Comparison of ENCODE assay signal across 25 cellular contexts in genomic region chr2:189037518-189037917, GRCh38.
A peak's percentile ranks its signal among the peaks of the same experiment; 100 is the strongest.
DNase-seq lines count a peak whose midpoint lies in the region; ATAC-seq, FAIRE-seq and TF ChIP-seq lines count a peak whose summit lies in the region.
"Had no signal": no experiment of that assay in that cellular context is flagged by ENCODE, and none has a peak within 500 bp of the region (broad histone marks: within the 10 kb centered on the region; RNA-seq: fewer than 3 reads in every experiment).

No MANE protein-coding gene starts in this region.

- no peaks in the 10 kb centered on the region for H3K36me3 ChIP-seq in bronchial epithelial cell (ENCODE audit: control insufficient read depth, insufficient read depth, low read length)
- no peaks in the 10 kb centered on the region for H3K36me3 ChIP-seq in CD8-positive, alpha-beta memory T cell (ENCODE audit: insufficient read depth, low read length)
- H3K36me3 ChIP-seq: neutrophil had no signal

- no peak overlapping the region for H3K4me3 Mint-ChIP-seq in CD8-positive, alpha-beta memory T cell
- H3K4me3 Mint-ChIP-seq: activated naive CD4-positive, alpha-beta T cell treated with anti-CD3 and anti-CD28 coated beads, Interleukin-2, amount 50 U/mL, for 24 hours; activated T-cell treated with anti-CD3 and anti-CD28 coated beads, Interleukin-2, amount 50 U/mL, for 24 hours; IgD-negative memory B cell; T-cell had no signal

- H3K36me3 Mint-ChIP-seq in CD8-positive, alpha-beta memory T cell: no peaks in the 10 kb centered on the region
- H3K36me3 Mint-ChIP-seq: T-cell had no signal

- no peaks in the 10 kb centered on the region for H3K9me3 Mint-ChIP-seq in CD8-positive, alpha-beta memory T cell
- H3K9me3 Mint-ChIP-seq: activated naive CD4-positive, alpha-beta T cell treated with anti-CD3 and anti-CD28 coated beads, Interleukin-2, amount 50 U/mL, for 24 hours; activated T-cell treated with anti-CD3 and anti-CD28 coated beads, Interleukin-2, amount 50 U/mL, for 24 hours; IgD-negative memory B cell; T-cell had no signal

- no peak for FAIRE-seq in bronchial epithelial cell (lab: Jason Lieb, UNC)

- no peaks in the 10 kb centered on the region for H3K4me1 Mint-ChIP-seq in CD8-positive, alpha-beta memory T cell
- H3K4me1 Mint-ChIP-seq: IgD-negative memory B cell had no signal

- CTCF ChIA-PET in CD8-positive, alpha-beta memory T cell (lab: Charles Lee): no interaction called here

- ATAC-seq in HG03442 (IDR thresholded peaks at IDR 0.05; ENCODE audit: unreplicated experiment): no peak
- no peak for ATAC-seq in GM19395 (IDR thresholded peaks at IDR 0.05; ENCODE audit: unreplicated experiment)
- ATAC-seq: mucosa of descending colon, right lobe of liver, T-cell had no signal

- no peaks in the 10 kb centered on the region for H3K27me3 Mint-ChIP-seq in CD8-positive, alpha-beta memory T cell
- H3K27me3 Mint-ChIP-seq: activated naive CD4-positive, alpha-beta T cell treated with anti-CD3 and anti-CD28 coated beads, Interleukin-2, amount 50 U/mL, for 24 hours; activated T-cell treated with anti-CD3 and anti-CD28 coated beads, Interleukin-2, amount 50 U/mL, for 24 hours; IgD-negative memory B cell; T-cell had no signal

- TF ChIP-seq CTCF in bronchial epithelial cell (IDR thresholded peaks at IDR 0.05; ENCODE audit: insufficient read depth, low read length, severe bottlenecking): no peak

- H3K4me3 ChIP-seq in bronchial epithelial cell (ENCODE audit: low read depth, low read length): no peak overlapping the region
- H3K4me3 ChIP-seq in CD8-positive, alpha-beta memory T cell (ENCODE audit: low read length): no peak overlapping the region
- H3K4me3 ChIP-seq: mucosa of descending colon, right lobe of liver, stomach, vagina had no signal

- H3K27ac ChIP-seq in CD8-positive, alpha-beta memory T cell (ENCODE audit: low read depth, low read length): no peak overlapping the region
- H3K27ac ChIP-seq: neutrophil, right lobe of liver, stomach, vagina, VCaP had no signal

- no peak overlapping the region for H3K27ac Mint-ChIP-seq in CD8-positive, alpha-beta memory T cell
- H3K27ac Mint-ChIP-seq: activated naive CD4-positive, alpha-beta T cell treated with anti-CD3 and anti-CD28 coated beads, Interleukin-2, amount 50 U/mL, for 24 hours; activated T-cell treated with anti-CD3 and anti-CD28 coated beads, Interleukin-2, amount 50 U/mL, for 24 hours; IgD-negative memory B cell; T-cell had no signal

- no peaks in the 10 kb centered on the region for H3K4me1 ChIP-seq in CD8-positive, alpha-beta memory T cell (ENCODE audit: insufficient read depth, low read length)
- H3K4me1 ChIP-seq: right lobe of liver, stomach, vagina had no signal

- no peaks in the 10 kb centered on the region for H3K27me3 ChIP-seq in bronchial epithelial cell (ENCODE audit: control insufficient read depth, insufficient read depth, low read length)
- H3K27me3 ChIP-seq in CD8-positive, alpha-beta memory T cell (ENCODE audit: insufficient read depth, low read length, poor library complexity, severe bottlenecking): no peaks in the 10 kb centered on the region
- H3K27me3 ChIP-seq: neutrophil, right lobe of liver, stomach, vagina had no signal

- H3K9me3 ChIP-seq in CD8-positive, alpha-beta memory T cell (ENCODE audit: low read length): no peaks in the 10 kb centered on the region
- H3K9me3 ChIP-seq: mucosa of descending colon, neutrophil, right lobe of liver, stomach, vagina had no signal

- POLR2A ChIA-PET in CD8-positive, alpha-beta memory T cell (lab: Charles Lee): no interaction called here

- DNase-seq in AG08395 (ENCODE audit: low spot score): peak; percentile 31
- DNase-seq in M059J (ENCODE audit: low read depth): peak; percentile 41
- peak; percentile 63 for DNase-seq in bronchial epithelial cell (ENCODE audit: low read depth)
- DNase-seq in iris pigment epithelial cell (ENCODE audit: low read depth): peak; percentile 45
- no peak for DNase-seq in CD8-positive, alpha-beta memory T cell
- no peak for DNase-seq in NCI-H524 treated with DMSO at 0.1 percent for 48 hours (lab: John Stamatoyannopoulos, UW)
- DNase-seq: activated CD4-positive, alpha-beta T cell treated with anti-CD3 and anti-CD28 coated beads, Interleukin-2, amount 50 U/mL, for 48 hours; activated T-cell treated with anti-CD3 and anti-CD28 coated beads, Interleukin-2, amount 50 U/mL, for 24 hours; COR-L47; effector CD8-positive, alpha-beta T cell; mucosa of descending colon; MV-4-11; NCI-H2081 treated with DMSO at 0.1 percent for 48 hours; NCI-H748 treated with DMSO at 0.1 percent for 48 hours; right lobe of liver; RPMI8226; stomach; T-cell had no signal

Comparison
In these comparisons a context has a peak if more than half of its experiments do, and no peak if none do; other contexts are left out.
1. DNase-seq: peak in AG08395 (single experiment), M059J (single experiment), bronchial epithelial cell (single experiment) and iris pigment epithelial cell (single experiment); none in CD8-positive, alpha-beta memory T cell (0 of 5) and NCI-H524 treated with DMSO at 0.1 percent for 48 hours (single experiment).